ENCODE assay signal across 8 cellular contexts in genomic region chrX:119943185-119943988, GRCh38. TPM values are rescaled to one million over a fixed set of nuclear protein-coding genes. Genes with fewer than 3 reads are reported as not detected.
DNase-seq lines count a peak whose midpoint lies in the region; ATAC-seq and TF ChIP-seq lines count a peak whose summit lies in the region.

NKAP (minus strand) TSS chrX:119943751; CDS start chrX:119943605, 146 bp downstream.

- H3K27me3 ChIP-seq in Panc1 (ENCODE audit: control insufficient read depth, insufficient read depth, low read length) (no peaks in the 10 kb centered on the region), muscle layer of colon (ENCODE audit: control insufficient read depth in 1 of 2, insufficient read depth in 2 of 2, low read length in 2 of 2) (no peaks in the 10 kb centered on the region)

- TF ChIP-seq CTCF in Panc1 (IDR thresholded peaks at IDR 0.05): no peak; the same call in 1 of the 2 replicates

- in situ Hi-C loops in Panc1 (cut with HindIII; ENCODE audit: low pct_unique_long_range_greater_than_20kb, low sequenced_read_pairs): no loop called here

- H3K27me3 Mint-ChIP-seq in activated T-cell treated with anti-CD3 and anti-CD28 coated beads, Interleukin-2, amount 50 U/mL, for 72 hours (ENCODE audit: low read depth): peaks cover 3% of the 10 kb centered on the region

- H3K27ac Mint-ChIP-seq in activated T-cell treated with anti-CD3 and anti-CD28 coated beads, Interleukin-2, amount 50 U/mL, for 72 hours: peak within 1 kb of the TSS; percentile 82

- no TSS peak for BruUV-seq in Panc1 (replicated peaks; lab: Mats Ljungman, UMichigan)

- H3K4me3 Mint-ChIP-seq in activated T-cell treated with anti-CD3 and anti-CD28 coated beads, Interleukin-2, amount 50 U/mL, for 72 hours: peak within 1 kb of the TSS; percentile 85 to 91

- H3K27ac ChIP-seq in Panc1 (ENCODE audit: low read length): peak within 1 kb of the TSS; percentile 89
- H3K27ac ChIP-seq in muscle layer of colon (ENCODE audit: low read depth, low read length): peak within 1 kb of the TSS; percentile 65

- H3K36me3 ChIP-seq in Panc1 (ENCODE audit: control insufficient read depth, insufficient read depth, low read length) (no peaks in the 10 kb centered on the region; the same call in 1 of the 2 replicates), muscle layer of colon (ENCODE audit: insufficient read depth, low read length) (no peaks in the 10 kb centered on the region)

- H3K4me1 ChIP-seq in Panc1 (ENCODE audit: control insufficient read depth, insufficient read depth, low read length): peaks cover 9% of the 10 kb centered on the region
- H3K4me1 ChIP-seq in muscle layer of colon (ENCODE audit: insufficient read depth, low read length): peaks cover 13% of the 10 kb centered on the region

- H3K4me3 ChIP-seq in Panc1 (ENCODE audit: low read depth in 2 of 2, low read length in 2 of 2): peak within 1 kb of the TSS; percentile 74 to 97
- H3K4me3 ChIP-seq in muscle layer of colon (ENCODE audit: low read depth in 1 of 2, low read length in 2 of 2): peak within 1 kb of the TSS; percentile 53 to 57

- DNase-seq in DMS79 treated with DMSO at 0.1 percent for 48 hours (lab: John Stamatoyannopoulos, UW): peak; percentile 76
- peak; percentile 81 for DNase-seq in KG1 (lab: John Stamatoyannopoulos, UW)
- DNase-seq in Panc1 (ENCODE audit: low read depth, low spot score): peak; percentile 84
- peak; percentile 79 to 82 for DNase-seq in activated T-cell treated with anti-CD3 and anti-CD28 coated beads, Interleukin-2, amount 50 U/mL, for 72 hours
- DNase-seq in stimulated activated CD8-positive, alpha-beta memory T cell treated with anti-CD3 and anti-CD28 coated beads, Interleukin-7, amount 100 ng/mL, for 1 hour (ENCODE audit: low read depth in 2 of 2): peak; percentile 64 to 72

- peaks cover 0 to 2% of the 10 kb centered on the region in 2 donors for H3K36me3 Mint-ChIP-seq in activated T-cell treated with anti-CD3 and anti-CD28 coated beads, Interleukin-2, amount 50 U/mL, for 72 hours (ENCODE audit: insufficient read depth in 2 of 2)

- H3K9me3 ChIP-seq in Panc1 (ENCODE audit: control insufficient read depth, insufficient read depth, low read depth, low read length): no peaks in the 10 kb centered on the region
- no peaks in the 10 kb centered on the region for H3K9me3 ChIP-seq in muscle layer of colon (ENCODE audit: low read length)

- peak within 1 kb of the TSS; percentile 43 for H3K9ac ChIP-seq in muscle layer of colon (ENCODE audit: low read length)

- peak; percentile 80 for ATAC-seq in GM21737 (IDR thresholded peaks at IDR 0.05; ENCODE audit: unreplicated experiment)
- ATAC-seq in Panc1: peak; percentile 96
- peak; percentile 90 for ATAC-seq in activated T-cell treated with anti-CD3 and anti-CD28 coated beads, Interleukin-2, amount 50 U/mL, for 72 hours (replicated peaks in 1 of 2)
- peak; percentile 97 for ATAC-seq in esophagus mucosa

- POLR2A ChIA-PET in Panc1 (lab: Charles Lee): no interaction called here

- H3K9me3 Mint-ChIP-seq in activated T-cell treated with anti-CD3 and anti-CD28 coated beads, Interleukin-2, amount 50 U/mL, for 72 hours: no peaks in the 10 kb centered on the region

- peaks cover 12% of the 10 kb centered on the region for H3K4me1 Mint-ChIP-seq in activated T-cell treated with anti-CD3 and anti-CD28 coated beads, Interleukin-2, amount 50 U/mL, for 72 hours (ENCODE audit: low read depth)

- CTCF ChIA-PET in Panc1 (lab: Charles Lee): interaction anchor here (0.6 kb wide), 2 partner anchors 44 to 154 kb away, joined by 3 to 4 read pairs; no protein-coding TSS in a partner anchor

- intact Hi-C loops in Panc1 (cut with micrococcal nuclease; ENCODE audit: unreplicated experiment): no loop called here

RNA-seq across cellular contexts. Expression of gene NKAP, which starts in this region (rescaled TPM):
- total RNA-seq in Panc1 (2021; ENCODE audit: unreplicated experiment) (13.6 TPM), esophagus mucosa (3.9 TPM)
- polyA plus RNA-seq in Panc1 (2012; ENCODE audit: insufficient read length): 8.2 TPM
- 10 to 100 TPM; 17.7 to 19.0 TPM for total RNA-seq in activated T-cell treated with anti-CD3 and anti-CD28 coated beads, Interleukin-2, amount 50 U/mL, for 72 hours

Comparison
In these comparisons a context has a peak if more than half of its experiments do, and no peak if none do; other contexts are left out.
1. Peak in every context shown above with its lines: DNase-seq, ATAC-seq, H3K4me3 ChIP-seq and H3K27ac ChIP-seq.